22 cellular contexts compared by ENCODE assay signal in genomic region chr7:3588341-3588740, GRCh38.
"Had no signal": no experiment of that assay in that cellular context is flagged by ENCODE, and none has a peak within 500 bp of the region (broad histone marks: within the 10 kb centered on the region; RNA-seq: fewer than 3 reads in every experiment).

No MANE protein-coding gene starts in this region.

- DNase-seq: activated CD4-positive, alpha-beta memory T cell treated with anti-CD3 and anti-CD28 coated beads, Interleukin-2, amount 10 ng/mL, durations not matched to agents 7 days and 5 days; activated CD4-positive, alpha-beta T cell treated with anti-CD3 and anti-CD28 coated beads for 48 hours; activated CD4-positive, CD25-positive, alpha-beta regulatory T cell; activated CD8-positive, alpha-beta memory T cell treated with anti-CD3 and anti-CD28 coated beads, Interleukin-2, amount 10 ng/mL, durations not matched to agents 7 days and 5 days; activated naive CD4-positive, alpha-beta T cell treated with Interleukin-2 at 50 U/mL for 16 hours; activated naive CD8-positive, alpha-beta T cell treated with anti-CD3 and anti-CD28 coated beads, Interleukin-2, amount 50 U/mL, for 24 hours; aorta; cerebellar nuclear complex; cortex of kidney; effector CD4-positive, alpha-beta T cell; esophagus squamous epithelium; left cardiac atrium; mesendoderm; naive thymus-derived CD4-positive, alpha-beta T cell; psoas muscle; stimulated activated CD4-positive, alpha-beta T cell treated with anti-CD3 and anti-CD28 coated beads, Interleukin-2, amount 100 ng/mL, for 24 hours; stimulated activated naive CD4-positive, alpha-beta T cell treated with Interleukin-2 at 50 U/mL for 16 hours; T-helper 9 cell; thyroid gland had no signal

- H3K9me3 ChIP-seq: esophagus squamous epithelium, psoas muscle, thyroid gland had no signal

- H3K4me3 ChIP-seq: esophagus squamous epithelium, neural progenitor cell, psoas muscle, thyroid gland had no signal

- ATAC-seq: activated CD8-positive, alpha-beta memory T cell treated with anti-CD3 and anti-CD28 coated beads, Interleukin-2, amount 10 ng/mL, durations not matched to agents 7 days and 5 days; activated naive CD8-positive, alpha-beta T cell treated with anti-CD3 and anti-CD28 coated beads, Interleukin-2, amount 50 U/mL, for 24 hours; activated T-helper 17 cell treated with anti-CD3 and anti-CD28 coated beads, Interleukin-2, amount 50 U/mL, for 72 hours; left cardiac atrium; naive thymus-derived CD4-positive, alpha-beta T cell; psoas muscle; right cardiac atrium had no signal

- H3K27ac ChIP-seq: esophagus squamous epithelium, neural progenitor cell, psoas muscle, thyroid gland had no signal

- H3K27me3 ChIP-seq: esophagus squamous epithelium, neural progenitor cell, thyroid gland had no signal

- H3K36me3 ChIP-seq: esophagus squamous epithelium, neural progenitor cell, thyroid gland had no signal

- H3K4me1 ChIP-seq: esophagus squamous epithelium, psoas muscle, thyroid gland had no signal
